Comparison of ENCODE assay signal across 8 cellular contexts in the genomic region with DNA sequence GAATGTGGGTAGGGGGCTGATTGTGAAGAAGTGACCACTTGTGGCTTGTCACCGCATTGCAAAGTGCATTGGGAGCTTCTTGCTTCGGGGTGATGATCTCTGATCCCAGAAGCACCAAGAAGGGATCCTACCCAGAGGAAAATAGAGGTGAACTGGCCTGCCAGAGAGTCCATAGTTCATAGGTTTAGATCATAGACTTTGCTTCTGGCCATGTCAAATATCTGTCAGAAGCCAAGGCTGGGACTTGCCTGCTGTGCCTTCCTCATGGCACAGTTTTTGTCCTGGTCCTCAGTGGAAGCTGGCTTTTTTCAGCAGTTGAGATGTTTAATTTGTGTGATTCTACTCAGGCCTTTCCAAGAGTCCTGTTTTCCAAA. TPM values are rescaled to one million over a fixed set of nuclear protein-coding genes. Genes with fewer than 3 reads are reported as not detected.
A peak's percentile ranks its signal among the peaks of the same experiment; 100 is the strongest.
DNase-seq lines count a peak whose midpoint lies in the region; ATAC-seq and TF ChIP-seq lines count a peak whose summit lies in the region.

No MANE protein-coding gene starts in this region.

- peak overlapping the region; percentile 96 for H3K4me2 ChIP-seq in DND-41 (ENCODE audit: insufficient read depth, low read length)
- peak overlapping the region; percentile 89 for H3K4me2 ChIP-seq in OCI-LY7 (ENCODE audit: low read length)
- H3K4me2 ChIP-seq in parathyroid adenoma (ENCODE audit: low read length), result peak overlapping the region; percentile 83

- no peak for ATAC-seq in DND-41 (ENCODE audit: insufficient read depth, low read depth)

- H3K27ac ChIP-seq in DND-41 (ENCODE audit: low read length), result peak overlapping the region; percentile 92
- H3K27ac ChIP-seq in OCI-LY7 (ENCODE audit: low read depth, low read length, poor library complexity, severe bottlenecking), result peak overlapping the region; percentile 67
- H3K27ac ChIP-seq in parathyroid adenoma, result peak overlapping the region; percentile 82

- H3K4me3 ChIP-seq in DND-41 (ENCODE audit: low read depth in 1 of 2, low read length in 2 of 2), result peak overlapping the region; percentile 88 to 92; a peak in 3 of 4 replicates
- peak overlapping the region; percentile 83 for H3K4me3 ChIP-seq in OCI-LY7 (ENCODE audit: low read depth, low read length, poor library complexity, severe bottlenecking)
- H3K4me3 ChIP-seq in epithelial cell of proximal tubule (ENCODE audit: low read depth, low read length), result peak overlapping the region; percentile 96
- H3K4me3 ChIP-seq in parathyroid adenoma (ENCODE audit: low read depth, low read length), result peak overlapping the region; percentile 66

- DNase-seq in DND-41, result no peak
- no peak for DNase-seq in OCI-LY7 (ENCODE audit: low spot score)
- DNase-seq in epithelial cell of proximal tubule (ENCODE audit: low read depth), result no peak
- no peak for DNase-seq in SW480 (ENCODE audit: low spot score)
- DNase-seq in NCI-H774 (lab: John Stamatoyannopoulos, UW), result no peak
- DNase-seq in NCI-H2107 (lab: John Stamatoyannopoulos, UW), result no peak
- no peak for DNase-seq in epidermal melanocyte (ENCODE audit: insufficient read length, low spot score)

- H3K27me3 ChIP-seq in DND-41 (ENCODE audit: insufficient read depth, low read length, poor library complexity), result no peaks in the 10 kb centered on the region
- H3K27me3 ChIP-seq in parathyroid adenoma (ENCODE audit: control insufficient read depth, insufficient read depth, low read length), result no peaks in the 10 kb centered on the region

- peaks cover 31% of the 10 kb centered on the region for H3K36me3 ChIP-seq in DND-41 (ENCODE audit: insufficient read depth, low read length)
- peaks cover 17% of the 10 kb centered on the region; the same call in 1 of the 2 replicates for H3K36me3 ChIP-seq in OCI-LY7 (ENCODE audit: insufficient read depth, low read length)
- no peaks in the 10 kb centered on the region for H3K36me3 ChIP-seq in parathyroid adenoma (ENCODE audit: control insufficient read depth, insufficient read depth, low read length)

- no peak for TF ChIP-seq CTCF in DND-41 (IDR thresholded peaks at IDR 0.05; ENCODE audit: borderline replicate concordance, extremely low read depth, low read length, poor library complexity, severe bottlenecking)
- no peak for TF ChIP-seq CTCF in OCI-LY7 (conservative IDR thresholded peaks at IDR 0.05; ENCODE audit: low read length)
- TF ChIP-seq CTCF in epithelial cell of proximal tubule (conservative IDR thresholded peaks at IDR 0.05; ENCODE audit: low read depth, low read length), result no peak
- no peak for TF ChIP-seq CTCF in parathyroid adenoma (IDR thresholded peaks at IDR 0.05)

- intact Hi-C loops in OCI-LY7 (cut with micrococcal nuclease; ENCODE audit: unreplicated experiment), result no loop called here

- H4K20me1 ChIP-seq in DND-41 (ENCODE audit: insufficient read depth, low read length), result peaks cover 28% of the 10 kb centered on the region
- peaks cover 12% of the 10 kb centered on the region; the same call in 1 of the 2 replicates for H4K20me1 ChIP-seq in OCI-LY7 (ENCODE audit: insufficient read depth, low read length)

- peaks cover 44% of the 10 kb centered on the region for H3K4me1 ChIP-seq in DND-41 (ENCODE audit: insufficient read depth, low read length)
- peaks cover 23% of the 10 kb centered on the region for H3K4me1 ChIP-seq in OCI-LY7 (ENCODE audit: insufficient read depth, low read length, poor library complexity, severe bottlenecking)
- peaks cover 19% of the 10 kb centered on the region for H3K4me1 ChIP-seq in parathyroid adenoma

- CTCF ChIA-PET in OCI-LY7 (lab: Charles Lee; ENCODE audit: unreplicated experiment), result interaction anchor here (1.0 to 1.3 kb wide), 2 partner anchors 13 to 14 kb away, joined by 4 to 5 read pairs; a partner anchor contains a TSS

- peak overlapping the region; percentile 80 for H3K9ac ChIP-seq in DND-41 (ENCODE audit: low read depth, low read length)
- H3K9ac ChIP-seq in parathyroid adenoma, result no peak overlapping the region

- POLR2A ChIA-PET in OCI-LY7 (lab: Charles Lee), result interaction anchor here (0.8 to 2.1 kb wide), 7 partner anchors 8 to 56 kb away, joined by 3 to 14 read pairs (median 5); no protein-coding TSS in a partner anchor

- no peaks in the 10 kb centered on the region for H3K9me2 ChIP-seq in OCI-LY7 (ENCODE audit: insufficient read depth, low read length)

- H3K9me3 ChIP-seq in DND-41 (ENCODE audit: insufficient read depth, low read length, severe bottlenecking), result no peaks in the 10 kb centered on the region
- no peaks in the 10 kb centered on the region for H3K9me3 ChIP-seq in OCI-LY7 (ENCODE audit: low read length)
- no peaks in the 10 kb centered on the region for H3K9me3 ChIP-seq in parathyroid adenoma (ENCODE audit: control insufficient read depth, low read length)

- BruUV-seq in OCI-LY7 (replicated peaks; lab: Mats Ljungman, UMichigan), result no TSS peak

- peak overlapping the region; percentile 71 for H2AFZ ChIP-seq in DND-41 (ENCODE audit: low read depth, low read length)
- peak overlapping the region; percentile 37; the same call in 1 of the 2 replicates for H2AFZ ChIP-seq in OCI-LY7 (ENCODE audit: low read length)
- H2AFZ ChIP-seq in parathyroid adenoma, result no peak overlapping the region

- H3K79me2 ChIP-seq in DND-41 (ENCODE audit: insufficient read depth, low read length) (peaks cover 60% of the 10 kb centered on the region), OCI-LY7 (ENCODE audit: insufficient read depth, low read depth, low read length) (peaks cover 43% of the 10 kb centered on the region), parathyroid adenoma (peaks cover 27% of the 10 kb centered on the region)

RNA-seq across cellular contexts. Expression of gene ZSWIM8, which starts 1.1 kb away (rescaled TPM):
- 22.0 and 22.6 TPM in 2 replicates for total RNA-seq in OCI-LY7 (2014; rRNA removed; shearing (Covaris generic))
- total RNA-seq in OCI-LY7 (2022) (52.6 and 59.5 TPM in 2 replicates), epithelial cell of proximal tubule (31.5 and 40.3 TPM in 2 replicates)

RNA-seq across cellular contexts. Expression of gene CHCHD1, which starts 4.7 kb away (rescaled TPM):
- total RNA-seq in OCI-LY7 (2014; rRNA removed; shearing (Covaris generic)), result 55.6 and 64.8 TPM in 2 replicates
- 33.6 and 36.6 TPM in 2 replicates for total RNA-seq in OCI-LY7 (2022)
- total RNA-seq in epithelial cell of proximal tubule, result 62.5 and 89.8 TPM in 2 replicates

RNA-seq across cellular contexts. Expression of gene NDST2, which starts 24.9 kb away (rescaled TPM):
- total RNA-seq in OCI-LY7 (2014; rRNA removed; shearing (Covaris generic)), result 27.7 and 45.2 TPM in 2 replicates
- total RNA-seq in OCI-LY7 (2022) (52.8 and 59.7 TPM in 2 replicates), epithelial cell of proximal tubule (10.3 and 12.3 TPM in 2 replicates)

RNA-seq across cellular contexts. Expression of gene SEC24C, which starts 42.3 kb away (rescaled TPM):
- total RNA-seq in OCI-LY7 (2014; rRNA removed; shearing (Covaris generic)), result 51.9 and 53.6 TPM in 2 replicates
- total RNA-seq in OCI-LY7 (2022) (82.0 and 87.1 TPM in 2 replicates), epithelial cell of proximal tubule (54.3 and 66.1 TPM in 2 replicates)
